In the genomic region with DNA sequence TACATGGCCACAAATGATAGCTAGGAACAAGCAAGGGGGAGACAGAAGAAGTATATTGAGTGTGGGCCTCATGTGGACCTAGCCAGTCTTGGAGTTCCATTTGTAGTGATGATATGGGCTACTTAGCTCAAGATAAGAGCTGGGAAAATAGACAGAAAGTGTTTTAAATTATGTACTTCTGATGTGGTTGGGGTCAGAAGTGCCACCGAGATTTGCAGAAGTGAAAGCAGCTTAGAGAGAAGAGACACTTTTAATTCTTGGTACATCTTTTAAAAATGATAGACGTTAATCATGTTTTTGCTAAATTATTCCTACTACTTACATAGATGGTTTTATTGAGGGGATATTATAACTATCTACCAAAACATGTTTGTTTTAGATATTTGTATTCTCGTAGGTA, we compare ENCODE assay signal across 27 cellular contexts.
"Had no signal": no experiment of that assay in that cellular context is flagged by ENCODE, and none has a peak within 500 bp of the region (broad histone marks: within the 10 kb centered on the region; RNA-seq: fewer than 3 reads in every experiment).

No MANE protein-coding gene starts in this region.

- H3K36me3 ChIP-seq: adrenal gland, ascending aorta, left ventricle myocardium inferior, neural progenitor cell, stomach, uterus had no signal

- H3K4me1 ChIP-seq: adrenal gland, left ventricle myocardium inferior, neural progenitor cell, uterus had no signal

- ATAC-seq: activated CD4-positive, alpha-beta T cell treated with anti-CD3 and anti-CD28 coated beads for 36 hours; activated T-helper 17 cell treated with anti-CD3 and anti-CD28 coated beads, Interleukin-2, amount 50 U/mL, for 72 hours; esophagus mucosa; naive thymus-derived CD8-positive, alpha-beta T cell; sciatic nerve; stimulated activated memory B cell treated with anti-CD40 and anti-IgM and Interleukin-4, amounts not matched to agents 10 μg/mL and 1 μg/mL and 100 μg/mL, for 72 hours had no signal

- DNase-seq: activated B cell treated with CpG ODN at 0.5 μM for 24 hours; activated CD4-positive, alpha-beta T cell treated with anti-CD3 and anti-CD28 coated beads for 36 hours; activated CD4-positive, alpha-beta T cell treated with anti-CD3 and anti-CD28 coated beads, Interleukin-2, amount 50 U/mL, for 4 hours; activated CD8-positive, alpha-beta memory T cell treated with anti-CD3 and anti-CD28 coated beads for 24 hours; activated CD8-positive, alpha-beta memory T cell treated with anti-CD3 and anti-CD28 coated beads, Interleukin-2, amount 50 U/mL, for 4 hours; activated naive CD4-positive, alpha-beta T cell; activated T-cell treated with anti-CD3 and anti-CD28 coated beads, Interleukin-2, amount 50 U/mL, for 24 hours; adrenal gland; central memory CD4-positive, alpha-beta T cell; dermis blood vessel endothelial cell; effector memory CD4-positive, alpha-beta T cell; hippocampal formation; left ventricle myocardium inferior; naive thymus-derived CD8-positive, alpha-beta T cell; posterior cingulate gyrus; stimulated activated CD4-positive, alpha-beta T cell treated with anti-CD3 and anti-CD28 coated beads, Interleukin-15, amount 100 ng/mL, for 24 hours; stomach; trophoblast cell; uterus had no signal

- FAIRE-seq: frontal cortex had no signal

- H3K9me3 ChIP-seq: uterus had no signal

- H3K27ac ChIP-seq: adrenal gland, ascending aorta, left ventricle myocardium inferior, neural progenitor cell had no signal

- H3K27me3 ChIP-seq: adrenal gland, ascending aorta, neural progenitor cell, stomach, uterus had no signal

- H3K4me2 ChIP-seq: neural progenitor cell, smooth muscle cell had no signal

- H3K9ac ChIP-seq: neural progenitor cell had no signal

- H3K4me3 ChIP-seq: adrenal gland, ascending aorta, left ventricle myocardium inferior, neural progenitor cell, smooth muscle cell, stomach, uterus had no signal
